In genomic region chr3:129348734-129349133, GRCh38 we compare ENCODE assay signal across 1 cellular context.
TF ChIP-seq lines count a peak whose summit lies in the region.

No MANE protein-coding gene starts in this region.

TF ChIP-seq in GM12878, 131 proteins besides CTCF, POLR2A, EP300 and RAD21 (continued from another document):
- TF ChIP-seq, protein P1, sequence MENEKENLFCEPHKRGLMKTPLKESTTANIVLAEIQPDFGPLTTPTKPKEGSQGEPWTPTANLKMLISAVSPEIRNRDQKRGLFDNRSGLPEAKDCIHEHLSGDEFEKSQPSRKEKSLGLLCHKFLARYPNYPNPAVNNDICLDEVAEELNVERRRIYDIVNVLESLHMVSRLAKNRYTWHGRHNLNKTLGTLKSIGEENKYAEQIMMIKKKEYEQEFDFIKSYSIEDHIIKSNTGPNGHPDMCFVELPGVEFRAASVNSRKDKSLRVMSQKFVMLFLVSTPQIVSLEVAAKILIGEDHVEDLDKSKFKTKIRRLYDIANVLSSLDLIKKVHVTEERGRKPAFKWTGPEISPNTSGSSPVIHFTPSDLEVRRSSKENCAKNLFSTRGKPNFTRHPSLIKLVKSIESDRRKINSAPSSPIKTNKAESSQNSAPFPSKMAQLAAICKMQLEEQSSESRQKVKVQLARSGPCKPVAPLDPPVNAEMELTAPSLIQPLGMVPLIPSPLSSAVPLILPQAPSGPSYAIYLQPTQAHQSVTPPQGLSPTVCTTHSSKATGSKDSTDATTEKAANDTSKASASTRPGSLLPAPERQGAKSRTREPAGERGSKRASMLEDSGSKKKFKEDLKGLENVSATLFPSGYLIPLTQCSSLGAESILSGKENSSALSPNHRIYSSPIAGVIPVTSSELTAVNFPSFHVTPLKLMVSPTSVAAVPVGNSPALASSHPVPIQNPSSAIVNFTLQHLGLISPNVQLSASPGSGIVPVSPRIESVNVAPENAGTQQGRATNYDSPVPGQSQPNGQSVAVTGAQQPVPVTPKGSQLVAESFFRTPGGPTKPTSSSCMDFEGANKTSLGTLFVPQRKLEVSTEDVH (IDR thresholded peaks at IDR 0.05; ENCODE audit: low read depth, partially characterized antibody) = no peak
TF ChIP-seq in GM12878: peak in this region for 1.
